ENCODE assay signal across 8 cellular contexts in the genomic region with DNA sequence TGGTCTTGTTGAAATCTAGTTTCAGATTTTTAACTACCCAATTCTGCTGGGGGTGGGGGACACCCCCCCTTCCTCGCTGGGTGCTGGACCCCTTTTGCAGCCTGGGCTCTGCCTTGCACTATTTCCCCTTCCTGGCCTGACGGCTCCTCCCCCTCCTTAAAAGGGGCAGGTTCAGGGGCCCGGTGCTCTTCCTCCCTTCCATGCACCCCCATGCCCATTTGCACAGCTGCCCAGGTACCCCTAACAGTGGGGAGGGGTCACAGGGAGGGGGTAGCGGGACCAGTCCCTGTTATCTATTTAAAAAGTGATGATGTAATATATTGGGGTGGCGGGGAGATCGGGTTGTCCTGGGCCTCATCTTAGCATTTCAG. TPM values are rescaled to one million over a fixed set of nuclear protein-coding genes. Genes with fewer than 3 reads are reported as not detected.
DNase-seq lines count a peak whose midpoint lies in the region; ATAC-seq and TF ChIP-seq lines count a peak whose summit lies in the region.

No MANE protein-coding gene starts in this region.

- no peak for TF ChIP-seq POLR2A in sigmoid colon (IDR thresholded peaks at IDR 0.05)

- H4K20me1 ChIP-seq in PC-3 (ENCODE audit: low read length), result no peaks in the 10 kb centered on the region

- intact Hi-C loops in PC-3 (cut with micrococcal nuclease), result loop anchor here (1.0 to 5.0 kb wide), 4 partner anchors 13 to 57 kb away; partner anchors contain the start of genes ADAM15 and PYGO2
- intact Hi-C loops in sigmoid colon (cut with DNase I), result loop anchor here (1.0 kb wide), 2 partner anchors 43 to 57 kb away; partner anchors contain the start of gene PYGO2

- H3K4me3 ChIP-seq in PC-3 (ENCODE audit: low read length) (peak overlapping the region; percentile 42; the same call in 1 of the 2 replicates), epithelial cell of proximal tubule (ENCODE audit: low read depth, low read length) (peak overlapping the region; percentile 13), sigmoid colon (peak overlapping the region; percentile 40 to 58 (median 53))

- peak overlapping the region; percentile 79 for H3K4me2 ChIP-seq in PC-3 (ENCODE audit: low read length)

- CTCF ChIA-PET in PC-3 (lab: Charles Lee), result interaction anchor here (0.6 to 1.9 kb wide), 12 partner anchors 8 to 81 kb away, joined by 3 to 16 read pairs (median 6); partner anchors contain the start of genes ADAM15, FLAD1, PMVK and ZBTB7B

- ATAC-seq in GM18868 (IDR thresholded peaks at IDR 0.05; ENCODE audit: unreplicated experiment), result peak; percentile 8
- ATAC-seq in PC-3, result no peak
- ATAC-seq in GM18511 (IDR thresholded peaks at IDR 0.05; ENCODE audit: unreplicated experiment), result no peak
- no peak for ATAC-seq in GM21576 (IDR thresholded peaks at IDR 0.05; ENCODE audit: unreplicated experiment)
- ATAC-seq in GM19467 (IDR thresholded peaks at IDR 0.05; ENCODE audit: unreplicated experiment), result no peak

- no peaks in the 10 kb centered on the region for H3K9me3 ChIP-seq in PC-3 (ENCODE audit: low read length)
- H3K9me3 ChIP-seq in sigmoid colon, result no peaks in the 10 kb centered on the region

- TF ChIP-seq CTCF in PC-3 (conservative IDR thresholded peaks at IDR 0.05; ENCODE audit: low read depth, low read length) (no peak), epithelial cell of proximal tubule (conservative IDR thresholded peaks at IDR 0.05; ENCODE audit: low read depth, low read length) (no peak), sigmoid colon (IDR thresholded peaks at IDR 0.05) (no peak)

- H3K79me2 ChIP-seq in PC-3 (ENCODE audit: low read length), result peaks cover 5% of the 10 kb centered on the region; the same call in 1 of the 2 replicates

- H3K36me3 ChIP-seq in PC-3 (ENCODE audit: low read depth, low read length) (peaks cover 25% of the 10 kb centered on the region), sigmoid colon (peaks cover 0 to 28% (median 9%) of the 10 kb centered on the region in 4 donors)

- DNase-seq in PC-3 (no peak), epithelial cell of proximal tubule (ENCODE audit: low read depth) (no peak), sigmoid colon (peak; percentile 69), SW480 (ENCODE audit: low spot score) (no peak)

- H2AFZ ChIP-seq in PC-3 (ENCODE audit: low read length), result 0 out of 2 replicates have a peak overlapping the region, but pooled peaks have one; percentile 19

- no peaks in the 10 kb centered on the region for H3K9me2 ChIP-seq in PC-3 (replicated peaks; ENCODE audit: low read length)

- BruUV-seq in PC-3 (replicated peaks; lab: Mats Ljungman, UMichigan), result no TSS peak

- H3K27ac ChIP-seq in PC-3 (ENCODE audit: low read length), result 0 out of 2 replicates have a peak overlapping the region, but pooled peaks have one; percentile 87
- peak overlapping the region; percentile 88 to 92 (median 90) for H3K27ac ChIP-seq in sigmoid colon

- no peaks in the 10 kb centered on the region for H3K27me3 ChIP-seq in PC-3 (ENCODE audit: low read length)
- no peaks in the 10 kb centered on the region for H3K27me3 ChIP-seq in sigmoid colon

- POLR2A ChIA-PET in PC-3 (lab: Charles Lee; ENCODE audit: unreplicated experiment), result interaction anchor here (0.9 kb wide), 1 partner anchor 46 kb away, joined by 3 read pairs; no protein-coding TSS in a partner anchor

- no peaks in the 10 kb centered on the region for H3F3A ChIP-seq in PC-3 (ENCODE audit: low read length, unreplicated experiment)

- 35 to 48% methylated on average over 6 of the region's 6 CpGs for WGBS in sigmoid colon, 2 donors

- H3K4me1 ChIP-seq in PC-3 (ENCODE audit: insufficient read depth, low read length) (peaks cover 21% of the 10 kb centered on the region), sigmoid colon (peaks cover 0 to 29% (median 22%) of the 10 kb centered on the region in 4 donors)

- no peak for TF ChIP-seq EP300 in sigmoid colon (IDR thresholded peaks at IDR 0.05)

- peak overlapping the region; percentile 13; the same call in 1 of the 2 replicates for H3K9ac ChIP-seq in PC-3 (ENCODE audit: low read length)

RNA-seq across cellular contexts. Expression of gene ZBTB7B, which starts 15.3 kb away (rescaled TPM):
- 39.7 and 59.1 TPM in 2 replicates for total RNA-seq in PC-3 (2014; rRNA removed)
- 20.4 and 20.7 TPM in 2 replicates for total RNA-seq in epithelial cell of proximal tubule
- total RNA-seq in sigmoid colon, result 10 to 100 TPM; 24.4 to 35.3 (median 29.5) TPM
- 100 to 1,000 TPM in 2 of 3 donors, 10 to 100 TPM in 1; 71.5 to 342 (median 141) TPM for polyA plus RNA-seq in sigmoid colon

RNA-seq across cellular contexts. Expression of gene DCST2, which starts 15.7 kb away (rescaled TPM):
- total RNA-seq in PC-3 (2014; rRNA removed) (0.18 and 3.0 TPM in 2 replicates), epithelial cell of proximal tubule (0.12 TPM in 1 of 2 replicates, not detected in the other), sigmoid colon (under 1 TPM in 3 of 4 donors, not detected in 1; 0.27 to 0.49 (median 0.36) TPM)
- 1 to 10 TPM in 1 of 3 donors, not detected in 2; 2.0 TPM for polyA plus RNA-seq in sigmoid colon

RNA-seq across cellular contexts. Expression of gene DCST1, which starts 15.7 kb away (rescaled TPM):
- total RNA-seq in PC-3 (2014; rRNA removed) (not detected in 2 replicates), epithelial cell of proximal tubule (not detected in 2 replicates), sigmoid colon (under 1 TPM in 1 of 4 donors, not detected in 3; 0.16 TPM)
- under 1 TPM in 1 of 3 donors, not detected in 2; 0.09 TPM for polyA plus RNA-seq in sigmoid colon

RNA-seq across cellular contexts. Expression of gene LENEP, which starts 24.5 kb away (rescaled TPM):
- total RNA-seq in PC-3 (2014; rRNA removed) (not detected in 2 replicates), epithelial cell of proximal tubule (not detected in 2 replicates), sigmoid colon (not detected)
- polyA plus RNA-seq in sigmoid colon, result under 1 TPM in 1 of 3 donors, not detected in 2; 0.39 TPM

RNA-seq across cellular contexts. Expression of gene ADAM15, which starts 33.2 kb away (rescaled TPM):
- total RNA-seq in PC-3 (2014; rRNA removed) (334 and 384 TPM in 2 replicates), epithelial cell of proximal tubule (164 and 266 TPM in 2 replicates), sigmoid colon (10 to 100 TPM; 42.6 to 66.7 (median 53.1) TPM)
- polyA plus RNA-seq in sigmoid colon, result 100 to 1,000 TPM in 1 of 3 donors, 10 to 100 TPM in 2; 37.8 to 186 (median 55.9) TPM
